ENCODE assay signal across 16 cellular contexts in genomic region chr10:13719411-13719810, GRCh38.
A peak's percentile ranks its signal among the peaks of the same experiment; 100 is the strongest.
DNase-seq lines count a peak whose midpoint lies in the region; ATAC-seq and TF ChIP-seq lines count a peak whose summit lies in the region.
"Had no signal": no experiment of that assay in that cellular context is flagged by ENCODE, and none has a peak within 500 bp of the region (broad histone marks: within the 10 kb centered on the region; RNA-seq: fewer than 3 reads in every experiment).

No MANE protein-coding gene starts in this region.

- no peak for TF ChIP-seq CTCF in KMS-11 (conservative IDR thresholded peaks at IDR 0.05; ENCODE audit: low read depth, low read length)
- no peak for TF ChIP-seq CTCF in right lobe of liver (IDR thresholded peaks at IDR 0.05)

- no peak for DNase-seq in right lobe of liver
- DNase-seq in substantia nigra (lab: John Stamatoyannopoulos, UW), result peak in 1 of 49 donors; percentile 15
- no peak for DNase-seq in caudate nucleus (lab: John Stamatoyannopoulos, UW)
- DNase-seq in AML-193 (lab: John Stamatoyannopoulos, UW), result no peak
- DNase-seq in posterior vena cava (ENCODE audit: low spot score), result no peak
- no peak for DNase-seq in NCI-H446 (lab: John Stamatoyannopoulos, UW)
- DNase-seq: activated CD4-positive, alpha-beta T cell treated with anti-CD3 and anti-CD28 coated beads, Interleukin-2, amount 10 ng/mL, durations not matched to agents 24 days and 14 days; activated CD8-positive, alpha-beta memory T cell treated with anti-CD3 and anti-CD28 coated beads, Interleukin-2, amount 50 U/mL, for 48 hours; activated gamma-delta T cell treated with Interleukin-2 at 50 U/mL for 16 hours; cortex of kidney; immature natural killer cell; Karpas-422; sigmoid colon had no signal

- no peak for TF ChIP-seq POLR2A in right lobe of liver (IDR thresholded peaks at IDR 0.05)

- H3K79me2 ChIP-seq in KMS-11 (ENCODE audit: insufficient read depth, low read depth), result no peaks in the 10 kb centered on the region

- H3K4me2 ChIP-seq in KMS-11, result peak overlapping the region; percentile 67

- intact Hi-C loops in right lobe of liver (cut with DNase I), result no loop called here
- intact Hi-C loops in posterior vena cava (cut with DNase I), result no loop called here

- ATAC-seq in right lobe of liver, result peak; percentile 6 to 41 (median 28)

- WGBS in esophagus, 2 donors, result 53 to 58% methylated on average over 5 of the region's 5 CpGs
- WGBS in right lobe of liver (ENCODE audit: insufficient coverage, low coverage, low lambda C conversion rate, missing lambda C conversion rate), result 68% methylated on average over 4 of the region's 5 CpGs

- H3K36me3 ChIP-seq in KMS-11 (ENCODE audit: insufficient read depth) (no peaks in the 10 kb centered on the region), esophagus (ENCODE audit: control insufficient read depth in 2 of 2, insufficient read depth in 2 of 2, low read length in 1 of 2) (no peaks in the 10 kb centered on the region), right lobe of liver (no peaks in the 10 kb centered on the region)
- H3K36me3 ChIP-seq: sigmoid colon had no signal

- H3K4me1 ChIP-seq in KMS-11 (ENCODE audit: low read depth, poor library complexity, severe bottlenecking) (peaks cover 53% of the 10 kb centered on the region), esophagus (ENCODE audit: control insufficient read depth in 2 of 2, insufficient read depth in 2 of 2, low read length in 1 of 2) (peaks cover 3 to 4% of the 10 kb centered on the region in 2 donors), right lobe of liver (peaks cover 0 to 7% (median 3%) of the 10 kb centered on the region in 4 donors)

- peak overlapping the region; percentile 67; the same call in 1 of the 2 replicates for H3K27ac ChIP-seq in KMS-11
- H3K27ac ChIP-seq in esophagus (ENCODE audit: low read depth in 2 of 2, low read length in 1 of 2), result peak overlapping the region; percentile 54 to 55
- H3K27ac ChIP-seq in right lobe of liver, result no peak overlapping the region
- peak overlapping the region; percentile 42 for H3K27ac ChIP-seq in substantia nigra (ENCODE audit: low read depth, low read length, poor library complexity, severe bottlenecking)
- no peak overlapping the region for H3K27ac ChIP-seq in caudate nucleus (ENCODE audit: low read depth, low read length)
- H3K27ac ChIP-seq: epithelial cell of prostate had no signal

- H3K4me3 ChIP-seq in KMS-11 (IDR thresholded peaks at IDR 0.05; ENCODE audit: insufficient read depth, low read depth, low read length) (no peak overlapping the region), esophagus (ENCODE audit: low read depth in 1 of 2, low read length in 2 of 2) (no peak overlapping the region), right lobe of liver (no peak overlapping the region)
- H3K4me3 ChIP-seq: sigmoid colon had no signal

- no peaks in the 10 kb centered on the region for H3K27me3 ChIP-seq in KMS-11 (ENCODE audit: insufficient read depth, low read depth)
- H3K27me3 ChIP-seq in esophagus (ENCODE audit: control insufficient read depth in 1 of 2, insufficient read depth in 2 of 2, low read length in 2 of 2), result no peaks in the 10 kb centered on the region
- no peaks in the 10 kb centered on the region for H3K27me3 ChIP-seq in right lobe of liver
- H3K27me3 ChIP-seq: sigmoid colon had no signal

- no peaks in the 10 kb centered on the region for H4K20me1 ChIP-seq in KMS-11 (ENCODE audit: insufficient read depth)

- no peaks in the 10 kb centered on the region for H3K9me3 ChIP-seq in esophagus (ENCODE audit: control insufficient read depth in 2 of 2, insufficient read depth in 1 of 2, low read depth in 1 of 2, low read length in 1 of 2)
- no peaks in the 10 kb centered on the region for H3K9me3 ChIP-seq in right lobe of liver
- H3K9me3 ChIP-seq: sigmoid colon had no signal

- H3K9ac ChIP-seq in KMS-11, result no peak overlapping the region

- H2AFZ ChIP-seq in KMS-11 (ENCODE audit: low read depth), result peak overlapping the region; percentile 18; the same call in 1 of the 2 replicates

Comparison
In these comparisons a context has a peak if more than half of its experiments do, and no peak if none do; other contexts are left out.
1. H3K27ac ChIP-seq: peak in KMS-11 (single experiment), esophagus (2 of 2) and substantia nigra (single experiment); none in right lobe of liver (0 of 3) and caudate nucleus (single experiment).